ENCODE assay signal across 30 cellular contexts in the genomic region with DNA sequence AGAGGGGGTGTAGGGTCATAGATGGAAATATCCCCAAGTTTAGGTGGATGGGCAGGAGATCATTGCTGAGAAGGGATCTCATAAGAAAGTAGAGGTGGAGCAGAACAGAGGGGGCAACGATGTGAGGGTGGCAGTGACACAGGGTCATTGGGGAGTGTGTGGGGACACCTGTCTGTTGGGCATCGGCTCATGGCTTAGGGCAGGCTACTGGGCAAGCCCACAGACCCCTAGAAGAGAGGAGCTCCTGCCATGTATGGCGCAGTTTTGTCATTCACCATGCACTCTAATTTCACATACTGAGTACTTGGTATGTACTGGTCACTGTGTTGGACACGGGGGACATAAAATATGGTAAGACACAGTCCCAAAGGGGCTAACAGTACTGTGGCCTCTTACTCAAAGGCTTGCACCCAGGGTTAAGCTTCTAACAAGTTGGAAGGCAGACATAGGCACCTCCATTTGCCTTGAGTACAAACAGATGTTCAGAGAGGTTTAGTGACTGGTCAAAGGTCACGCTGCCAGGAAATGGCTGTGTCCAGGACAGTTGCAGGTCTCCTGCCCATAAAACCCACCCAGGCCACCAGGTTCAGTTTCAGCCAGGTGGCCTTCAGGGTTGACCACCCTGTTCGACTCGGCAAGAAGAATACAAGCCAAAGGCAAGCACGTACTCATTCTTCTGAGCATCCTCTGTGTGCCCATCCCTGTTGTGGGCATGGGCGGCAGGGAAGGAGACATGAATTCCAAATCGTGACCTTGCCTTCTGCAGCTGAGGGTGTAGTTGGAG.
"Had no signal": no experiment of that assay in that cellular context is flagged by ENCODE, and none has a peak within 500 bp of the region (broad histone marks: within the 10 kb centered on the region; RNA-seq: fewer than 3 reads in every experiment).

No MANE protein-coding gene starts in this region.

- DNase-seq: colonic mucosa; dermis blood vessel endothelial cell; effector memory CD4-positive, alpha-beta T cell; erythroblast; hypothalamus; immature natural killer cell; left ventricle myocardium superior; lower lobe of right lung; mucosa of descending colon; naive B cell; stimulated activated CD4-positive, alpha-beta T cell treated with anti-CD3 and anti-CD28 coated beads, Interleukin-12 subunit alpha, Interleukin-12 subunit beta, amount 100 ng/mL, for 4 hours; stimulated activated CD4-positive, alpha-beta T cell treated with anti-CD3 and anti-CD28 coated beads, Interleukin-1b, Interleukin-23, amount 100 ng/mL, for 48 hours; stimulated activated CD4-positive, alpha-beta T cell treated with anti-CD3 and anti-CD28 coated beads, Interleukin-4, amount 100 ng/mL, for 1 hour; stimulated activated CD8-positive, alpha-beta memory T cell treated with anti-CD3 and anti-CD28 coated beads, Interleukin-4, amount 100 ng/mL, for 48 hours; stimulated activated naive CD4-positive, alpha-beta T cell treated with Interleukin-2 at 50 U/mL for 16 hours; stomach; testis; tibial artery; uterus had no signal

- H3K4me1 ChIP-seq: colonic mucosa, lower lobe of right lung, parathyroid adenoma, prostate gland, right atrium auricular region, stomach, testis, tibial artery, uterus had no signal

- ATAC-seq: left ventricle myocardium superior; lower lobe of right lung; mucosa of descending colon; natural killer cell treated with Interleukin-12 subunit alpha and Interleukin-12 subunit beta and Interleukin-15 and Interleukin-18, amount 100 ng/mL, for 72 hours; sciatic nerve had no signal

- H3K4me3 ChIP-seq: colonic mucosa, lower lobe of right lung, mucosa of descending colon, prostate gland, right atrium auricular region, smooth muscle cell, stomach, testis, tibial artery, uterus had no signal

- H3K27ac Mint-ChIP-seq: memory B cell; mesothelial cell of epicardium; naive B cell; natural killer cell treated with Interleukin-12 subunit alpha and Interleukin-12 subunit beta and Interleukin-15 and Interleukin-18, amount 100 ng/mL, for 72 hours; type B pancreatic cell had no signal

- H3K36me3 Mint-ChIP-seq: memory B cell, naive B cell, type B pancreatic cell had no signal

- H3K27ac ChIP-seq: colonic mucosa, lower lobe of right lung, neutrophil, parathyroid adenoma, prostate gland, right atrium auricular region, stomach, testis, tibial artery, uterus had no signal

- H3K27me3 ChIP-seq: colonic mucosa, neutrophil, right atrium auricular region, stomach, testis, tibial artery, uterus had no signal

- H3K9me3 ChIP-seq: colonic mucosa, lower lobe of right lung, neutrophil, prostate gland, right atrium auricular region, testis, uterus had no signal

- H3K4me3 Mint-ChIP-seq: immature natural killer cell; memory B cell; mesothelial cell of epicardium; naive B cell; natural killer cell treated with Interleukin-12 subunit alpha and Interleukin-12 subunit beta and Interleukin-15 and Interleukin-18, amount 100 ng/mL, for 72 hours; neural crest cell; type B pancreatic cell had no signal

- H3K36me3 ChIP-seq: colonic mucosa, lower lobe of right lung, neutrophil, prostate gland, right atrium auricular region, stomach, tibial artery, uterus had no signal

- H3K27me3 Mint-ChIP-seq: naive B cell; natural killer cell treated with Interleukin-12 subunit alpha and Interleukin-12 subunit beta and Interleukin-15 and Interleukin-18, amount 100 ng/mL, for 72 hours; type B pancreatic cell had no signal

- H3K4me1 Mint-ChIP-seq: immature natural killer cell, memory B cell, mesothelial cell of epicardium, naive B cell, neural crest cell had no signal
